ENCODE assay signal across 15 cellular contexts in genomic region chr9:137968235-137968634, GRCh38.
DNase-seq lines count a peak whose midpoint lies in the region; ATAC-seq and TF ChIP-seq lines count a peak whose summit lies in the region.
"Had no signal": no experiment of that assay in that cellular context is flagged by ENCODE, and none has a peak within 500 bp of the region (broad histone marks: within the 10 kb centered on the region; RNA-seq: fewer than 3 reads in every experiment).

No MANE protein-coding gene starts in this region.

- peak; percentile 2 for DNase-seq in natural killer cell
- no peak for DNase-seq in natural killer cell treated with Interleukin-12 subunit alpha and Interleukin-12 subunit beta and Interleukin-15 and Interleukin-18, amount 100 ng/mL, for 72 hours (ENCODE audit: low spot score)
- DNase-seq in OCI-M1 (lab: John Stamatoyannopoulos, UW): peak; percentile 15
- DNase-seq in left lobe of liver (ENCODE audit: low spot score): peak; percentile 38
- no peak for DNase-seq in NCI-H2227 (lab: John Stamatoyannopoulos, UW; ENCODE audit: unreplicated experiment)
- no peak for DNase-seq in Kasumi-1 (lab: John Stamatoyannopoulos, UW)
- DNase-seq: activated CD4-positive, alpha-beta T cell treated with anti-CD3 and anti-CD28 coated beads for 1 hour; effector memory CD8-positive, alpha-beta T cell; NCI-H146; NCI-H526; stimulated activated CD4-positive, alpha-beta T cell treated with anti-CD3 and anti-CD28 coated beads, Interleukin-4, amount 100 ng/mL, for 24 hours had no signal

- no peaks in the 10 kb centered on the region for H3K9me3 Mint-ChIP-seq in natural killer cell
- no peaks in the 10 kb centered on the region for H3K9me3 Mint-ChIP-seq in natural killer cell treated with Interleukin-12 subunit alpha and Interleukin-12 subunit beta and Interleukin-15 and Interleukin-18, amount 100 ng/mL, for 72 hours
- H3K9me3 Mint-ChIP-seq: effector memory CD8-positive, alpha-beta T cell; T-helper 1 cell treated with Interleukin-12 subunit alpha and Interleukin-12 subunit beta and Interleukin-4 antibody, amounts not matched to agents 30 μg/mL and 1 μg/mL, for 36 hours had no signal

- H3K4me3 Mint-ChIP-seq in natural killer cell: no peak overlapping the region
- H3K4me3 Mint-ChIP-seq in natural killer cell treated with Interleukin-12 subunit alpha and Interleukin-12 subunit beta and Interleukin-15 and Interleukin-18, amount 100 ng/mL, for 72 hours: no peak overlapping the region
- H3K4me3 Mint-ChIP-seq: activated naive CD8-positive, alpha-beta T cell; effector memory CD8-positive, alpha-beta T cell; T-helper 1 cell treated with Interleukin-12 subunit alpha and Interleukin-12 subunit beta and Interleukin-4 antibody, amounts not matched to agents 30 μg/mL and 1 μg/mL, for 36 hours had no signal

- intact Hi-C loops in natural killer cell (cut with micrococcal nuclease): no loop called here

- no peaks in the 10 kb centered on the region for H3K4me1 Mint-ChIP-seq in natural killer cell
- no peaks in the 10 kb centered on the region for H3K4me1 Mint-ChIP-seq in natural killer cell treated with Interleukin-12 subunit alpha and Interleukin-12 subunit beta and Interleukin-15 and Interleukin-18, amount 100 ng/mL, for 72 hours (ENCODE audit: low read depth in 2 of 2)

- H3K27me3 Mint-ChIP-seq in natural killer cell (ENCODE audit: low read depth in 2 of 2): peaks cover 8 to 16% of the 10 kb centered on the region in 2 donors
- peaks cover 27 to 48% of the 10 kb centered on the region in 2 donors for H3K27me3 Mint-ChIP-seq in natural killer cell treated with Interleukin-12 subunit alpha and Interleukin-12 subunit beta and Interleukin-15 and Interleukin-18, amount 100 ng/mL, for 72 hours

- H3K27ac Mint-ChIP-seq in natural killer cell: no peak overlapping the region
- H3K27ac Mint-ChIP-seq in natural killer cell treated with Interleukin-12 subunit alpha and Interleukin-12 subunit beta and Interleukin-15 and Interleukin-18, amount 100 ng/mL, for 72 hours: no peak overlapping the region
- H3K27ac Mint-ChIP-seq: activated naive CD8-positive, alpha-beta T cell; effector memory CD8-positive, alpha-beta T cell; T-helper 1 cell treated with Interleukin-12 subunit alpha and Interleukin-12 subunit beta and Interleukin-4 antibody, amounts not matched to agents 30 μg/mL and 1 μg/mL, for 36 hours had no signal

- no peak for ATAC-seq in natural killer cell
- no peak for ATAC-seq in natural killer cell treated with Interleukin-12 subunit alpha and Interleukin-12 subunit beta and Interleukin-15 and Interleukin-18, amount 100 ng/mL, for 72 hours
- ATAC-seq in left lobe of liver: no peak
- no peak for ATAC-seq in HG03469 (IDR thresholded peaks at IDR 0.05; ENCODE audit: unreplicated experiment)
- ATAC-seq in GM21737 (IDR thresholded peaks at IDR 0.05; ENCODE audit: unreplicated experiment): no peak
- ATAC-seq: effector memory CD8-positive, alpha-beta T cell had no signal

- TF ChIP-seq CTCF in natural killer cell (IDR thresholded peaks at IDR 0.05): no peak

- H3K36me3 Mint-ChIP-seq in natural killer cell: no peaks in the 10 kb centered on the region
- H3K36me3 Mint-ChIP-seq in natural killer cell treated with Interleukin-12 subunit alpha and Interleukin-12 subunit beta and Interleukin-15 and Interleukin-18, amount 100 ng/mL, for 72 hours: no peaks in the 10 kb centered on the region
- H3K36me3 Mint-ChIP-seq: activated naive CD8-positive, alpha-beta T cell had no signal

Comparison
In these comparisons a context has a peak if more than half of its experiments do, and no peak if none do; other contexts are left out.
1. DNase-seq: peak in natural killer cell (single experiment), OCI-M1 (single experiment) and left lobe of liver (single experiment); none in natural killer cell treated with Interleukin-12 subunit alpha and Interleukin-12 subunit beta and Interleukin-15 and Interleukin-18, amount 100 ng/mL, for 72 hours (single experiment), NCI-H2227 (single experiment) and Kasumi-1 (0 of 2).